ENCODE assay signal across 10 cellular contexts in the genomic region with DNA sequence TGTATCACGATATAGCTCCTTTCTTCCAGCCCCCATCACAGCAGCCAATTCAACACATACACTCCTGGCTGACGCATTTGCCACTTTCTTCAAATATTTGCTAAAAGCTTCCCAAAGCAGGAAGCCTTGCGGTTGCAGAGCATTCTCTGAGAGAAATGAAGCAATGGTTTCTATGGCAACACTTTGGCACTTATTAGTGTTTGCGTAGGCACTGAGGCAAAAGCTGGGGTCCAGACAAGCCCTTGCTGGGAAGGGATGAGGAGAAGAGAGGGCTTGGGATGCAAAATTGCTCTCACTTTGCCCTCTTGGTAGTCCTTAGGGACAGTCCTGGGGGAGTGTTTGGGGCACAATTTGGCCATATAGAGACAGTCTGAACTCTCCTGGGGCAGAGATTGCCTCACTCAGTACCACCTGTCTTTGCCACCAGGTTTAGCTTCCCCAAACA. TPM values are rescaled to one million over a fixed set of nuclear protein-coding genes. Genes with fewer than 3 reads are reported as not detected.
A peak's percentile ranks its signal among the peaks of the same experiment; 100 is the strongest.
DNase-seq lines count a peak whose midpoint lies in the region; ATAC-seq, FAIRE-seq and TF ChIP-seq lines count a peak whose summit lies in the region.
"Had no signal": no experiment of that assay in that cellular context is flagged by ENCODE, and none has a peak within 500 bp of the region (broad histone marks: within the 10 kb centered on the region; RNA-seq: fewer than 3 reads in every experiment).

No MANE protein-coding gene starts in this region.

- H3K9me3 ChIP-seq in endodermal cell (ENCODE audit: control insufficient read depth, low read length) = no peaks in the 10 kb centered on the region
- H3K9me3 ChIP-seq in left ventricle myocardium inferior (replicated peaks) = no peaks in the 10 kb centered on the region

- H3K9ac ChIP-seq in endodermal cell (ENCODE audit: extremely low read depth, low read length, poor library complexity, severe bottlenecking) = no peak overlapping the region

- peak; percentile 97 for FAIRE-seq in RCC 7860 (lab: Jason Lieb, UNC)

- 40 to 85% methylated on average over 2 to 4 of the region's 4 CpGs for WGBS in endodermal cell (ENCODE audit: insufficient coverage in 1 of 2, insufficient read length in 1 of 2), 2 experiments

- no peak overlapping the region for H3K4me3 ChIP-seq in GM23338
- H3K4me3 ChIP-seq in endodermal cell (ENCODE audit: low read length) = no peak overlapping the region
- H3K4me3 ChIP-seq in left ventricle myocardium inferior = no peak overlapping the region

- intact Hi-C loops in left ventricle myocardium inferior (cut with micrococcal nuclease) = no loop called here

- H3K27ac Mint-ChIP-seq in GM23338 (no peak overlapping the region), endodermal cell (no peak overlapping the region), HFFc6 (no peak overlapping the region)
- H3K27ac Mint-ChIP-seq: T-helper 1 cell treated with Interleukin-12 subunit alpha and Interleukin-12 subunit beta and Interleukin-4 antibody, amounts not matched to agents 30 μg/mL and 1 μg/mL, for 36 hours had no signal

- H3K27me3 ChIP-seq in GM23338 (ENCODE audit: insufficient read depth) = no peaks in the 10 kb centered on the region
- H3K27me3 ChIP-seq in endodermal cell (ENCODE audit: control insufficient read depth, insufficient read depth, low read length, poor library complexity, severe bottlenecking) = no peaks in the 10 kb centered on the region
- no peaks in the 10 kb centered on the region for H3K27me3 ChIP-seq in left ventricle myocardium inferior (ENCODE audit: low read depth)

- peaks cover 2% of the 10 kb centered on the region; the same call in 1 of the 3 replicates for H3K4me1 Mint-ChIP-seq in GM23338
- H3K4me1 Mint-ChIP-seq in endodermal cell = peaks cover 5% of the 10 kb centered on the region
- no peaks in the 10 kb centered on the region for H3K4me1 Mint-ChIP-seq in HFFc6 (ENCODE audit: low read depth)

- no peaks in the 10 kb centered on the region for H3F3A ChIP-seq in GM23338 (replicated peaks; ENCODE audit: low read depth)

- H3K27ac ChIP-seq in GM23338 (ENCODE audit: low read depth) (no peak overlapping the region), endodermal cell (ENCODE audit: low read depth, low read length) (no peak overlapping the region), left ventricle myocardium inferior (replicated peaks) (no peak overlapping the region)

- H3K36me3 ChIP-seq in GM23338 (ENCODE audit: insufficient read depth) (no peaks in the 10 kb centered on the region), endodermal cell (ENCODE audit: control insufficient read depth, insufficient read depth, low read length) (no peaks in the 10 kb centered on the region), left ventricle myocardium inferior (no peaks in the 10 kb centered on the region)

- H3K9me3 Mint-ChIP-seq in GM23338 (no peaks in the 10 kb centered on the region; the same call in 2 of the 3 replicates), endodermal cell (no peaks in the 10 kb centered on the region), HFFc6 (peaks cover 7% of the 10 kb centered on the region)
- H3K9me3 Mint-ChIP-seq: T-helper 1 cell treated with Interleukin-12 subunit alpha and Interleukin-12 subunit beta and Interleukin-4 antibody, amounts not matched to agents 30 μg/mL and 1 μg/mL, for 36 hours had no signal

- H3K27me3 Mint-ChIP-seq in GM23338 (ENCODE audit: insufficient read depth, low read depth, poor library complexity) (no peaks in the 10 kb centered on the region), endodermal cell (ENCODE audit: insufficient read depth) (no peaks in the 10 kb centered on the region), HFFc6 (ENCODE audit: insufficient read depth) (no peaks in the 10 kb centered on the region; the same call in 1 of the 2 replicates)

- H3K9me2 ChIP-seq in GM23338 (ENCODE audit: insufficient read depth) = no peaks in the 10 kb centered on the region

- H3K4me3 Mint-ChIP-seq in GM23338 = no peak overlapping the region
- H3K4me3 Mint-ChIP-seq in endodermal cell = no peak overlapping the region
- no peak overlapping the region for H3K4me3 Mint-ChIP-seq in HFFc6
- H3K4me3 Mint-ChIP-seq: T-helper 1 cell treated with Interleukin-12 subunit alpha and Interleukin-12 subunit beta and Interleukin-4 antibody, amounts not matched to agents 30 μg/mL and 1 μg/mL, for 36 hours had no signal

- no peak overlapping the region for H2AFZ ChIP-seq in GM23338

- TF ChIP-seq CTCF in GM23338 (conservative IDR thresholded peaks at IDR 0.05; ENCODE audit: low read depth in 2 of 2) = no peak
- no peak for TF ChIP-seq CTCF in endodermal cell (conservative IDR thresholded peaks at IDR 0.05)
- TF ChIP-seq CTCF in HFFc6 (IDR thresholded peaks at IDR 0.05) = no peak
- no peak for TF ChIP-seq CTCF in left ventricle myocardium inferior (IDR thresholded peaks at IDR 0.05; ENCODE audit: borderline replicate concordance)

- no peaks in the 10 kb centered on the region for H4K20me1 ChIP-seq in GM23338 (replicated peaks; ENCODE audit: insufficient read depth)

- H3K4me2 ChIP-seq in GM23338 = no peak overlapping the region

- H3K36me3 Mint-ChIP-seq in GM23338 (ENCODE audit: low read depth) = no peaks in the 10 kb centered on the region
- H3K36me3 Mint-ChIP-seq in endodermal cell (ENCODE audit: low read depth) = no peaks in the 10 kb centered on the region
- H3K36me3 Mint-ChIP-seq in HFFc6 (ENCODE audit: low read depth) = no peaks in the 10 kb centered on the region

- H3K4me1 ChIP-seq in GM23338 (ENCODE audit: insufficient read depth) (no peaks in the 10 kb centered on the region), endodermal cell (ENCODE audit: control insufficient read depth, insufficient read depth, low read length) (no peaks in the 10 kb centered on the region), left ventricle myocardium inferior (no peaks in the 10 kb centered on the region)

- H3K79me2 ChIP-seq in GM23338 (replicated peaks; ENCODE audit: insufficient read depth) = no peaks in the 10 kb centered on the region

- DNase-seq in CD1c-positive myeloid dendritic cell (ENCODE audit: extremely low spot score) (peak; percentile 20), GM23338 (ENCODE audit: low spot score) (peak; percentile 5), RCC 7860 (ENCODE audit: low spot score) (peak; percentile 91), glomerular visceral epithelial cell (ENCODE audit: extremely low spot score) (peak; percentile 91), endodermal cell (no peak), HFFc6 (no peak), D341Med (ENCODE audit: low spot score) (no peak), left ventricle myocardium inferior (no peak)
- DNase-seq: erythroblast had no signal

- ATAC-seq in GM23338 = no peak

TF ChIP-seq in GM23338, 12 proteins besides CTCF, POLR2A, EP300 and RAD21 (continues in another document):
- TF ChIP-seq EZH2phosphoT487 (IDR thresholded peaks at IDR 0.05; ENCODE audit: unreplicated experiment) (no peak), POLR2AphosphoS5 (IDR thresholded peaks at IDR 0.05; ENCODE audit: low read depth) (no peak), ZNF114 (CRISPR knock-in tag; IDR thresholded peaks at IDR 0.05) (no peak), EZH2 (IDR thresholded peaks at IDR 0.05; ENCODE audit: low read depth, unreplicated experiment) (no peak), STAT1 (IDR thresholded peaks at IDR 0.05; ENCODE audit: unreplicated experiment) (no peak), JUNB (IDR thresholded peaks at IDR 0.05; ENCODE audit: unreplicated experiment) (no peak), NANOG (IDR thresholded peaks at IDR 0.05; ENCODE audit: borderline replicate concordance) (no peak)

RNA-seq across cellular contexts. Expression of a gene that starts 55.0 kb away (rescaled TPM):
- 3.6 and 5.0 TPM in 2 replicates for total RNA-seq in GM23338 (2014; rRNA removed; shearing (Covaris generic))
- polyA plus RNA-seq in GM23338 (2016; fragmentation: Nextera tagmentation; extraction: Ambion mirVana) = 4.4 and 5.4 TPM in 2 replicates
- 1 to 10 TPM; 1.5 to 4.2 TPM for total RNA-seq in endodermal cell
- 12.0 TPM for polyA plus RNA-seq in endodermal cell (2013, experiment 1 of 2)
- 10.9 TPM for polyA plus RNA-seq in endodermal cell (2013, experiment 2 of 2)
- not detected for total RNA-seq in HFFc6 (2021; fragmentation: NEBNext Ultra II Directional; extraction: Animal tissue kit (Norgen Biotek cat#: 25700))
- total RNA-seq in left ventricle myocardium inferior = 0.27 TPM

Comparison
In these comparisons a context has a peak if more than half of its experiments do, and no peak if none do; other contexts are left out.
1. DNase-seq: peak in CD1c-positive myeloid dendritic cell (single experiment), GM23338 (single experiment), RCC 7860 (single experiment) and glomerular visceral epithelial cell (single experiment); none in endodermal cell (single experiment), HFFc6 (single experiment), D341Med (single experiment) and left ventricle myocardium inferior (single experiment).